Comparison of ENCODE assay signal across 9 cellular contexts in genomic region chr1:177181631-177182291, GRCh38. TPM values are rescaled to one million over a fixed set of nuclear protein-coding genes. Genes with fewer than 3 reads are reported as not detected.
DNase-seq lines count a peak whose midpoint lies in the region; ATAC-seq and TF ChIP-seq lines count a peak whose summit lies in the region.
"Had no signal": no experiment of that assay in that cellular context is flagged by ENCODE, and none has a peak within 500 bp of the region (broad histone marks: within the 10 kb centered on the region; RNA-seq: fewer than 3 reads in every experiment).

No MANE protein-coding gene starts in this region.

- H3K27me3 ChIP-seq in right atrium auricular region: no peaks in the 10 kb centered on the region

- H3K27ac ChIP-seq in right atrium auricular region: no peak overlapping the region

- H3K9me3 ChIP-seq in right atrium auricular region: peaks cover 0 to 7% of the 10 kb centered on the region in 2 donors

- peak overlapping the region in 1 of 2 donors; percentile 15 for H3K4me3 ChIP-seq in right atrium auricular region

- H3K4me3 Mint-ChIP-seq in activated naive CD8-positive, alpha-beta T cell treated with anti-CD3 and anti-CD28 coated beads, Interleukin-2, amount 10 ng/mL, durations not matched to agents 7 days and 5 days: peak overlapping the region; percentile 62

- H3K36me3 Mint-ChIP-seq in activated naive CD8-positive, alpha-beta T cell treated with anti-CD3 and anti-CD28 coated beads, Interleukin-2, amount 10 ng/mL, durations not matched to agents 7 days and 5 days: no peaks in the 10 kb centered on the region

- POLR2A ChIA-PET in activated naive CD8-positive, alpha-beta T cell treated with anti-CD3 and anti-CD28 coated beads, Interleukin-2, amount 10 ng/mL, durations not matched to agents 7 days and 5 days (lab: Charles Lee): no interaction called here

- H3K4me1 ChIP-seq in right atrium auricular region: peaks cover 0 to 8% of the 10 kb centered on the region in 2 donors

- H3K27me3 Mint-ChIP-seq in activated naive CD8-positive, alpha-beta T cell treated with anti-CD3 and anti-CD28 coated beads, Interleukin-2, amount 10 ng/mL, durations not matched to agents 7 days and 5 days: peaks cover 19% of the 10 kb centered on the region

- H3K36me3 ChIP-seq in right atrium auricular region: no peaks in the 10 kb centered on the region

- H3K9me3 Mint-ChIP-seq in activated naive CD8-positive, alpha-beta T cell treated with anti-CD3 and anti-CD28 coated beads, Interleukin-2, amount 10 ng/mL, durations not matched to agents 7 days and 5 days: no peaks in the 10 kb centered on the region

- peak; percentile 69 to 92 for TF ChIP-seq CTCF in right atrium auricular region (IDR thresholded peaks at IDR 0.05)

- no peak overlapping the region for H3K27ac Mint-ChIP-seq in activated naive CD8-positive, alpha-beta T cell treated with anti-CD3 and anti-CD28 coated beads, Interleukin-2, amount 10 ng/mL, durations not matched to agents 7 days and 5 days

- peak; percentile 51 for DNase-seq in EL
- DNase-seq in NCI-H82 treated with DMSO at 0.1 percent for 48 hours (lab: John Stamatoyannopoulos, UW; ENCODE audit: unreplicated experiment): peak; percentile 96
- peak; percentile 64 for DNase-seq in activated naive CD8-positive, alpha-beta T cell treated with anti-CD3 and anti-CD28 coated beads, Interleukin-2, amount 10 ng/mL, durations not matched to agents 7 days and 5 days
- no peak for DNase-seq in right atrium auricular region (ENCODE audit: low spot score)
- DNase-seq in retina: peak; percentile 94
- no peak for DNase-seq in 8988T

- ATAC-seq in GM21367 (IDR thresholded peaks at IDR 0.05; ENCODE audit: unreplicated experiment): peak; percentile 91
- peak; percentile 73 for ATAC-seq in HG03558 (IDR thresholded peaks at IDR 0.05; ENCODE audit: extremely low read depth, unreplicated experiment)
- ATAC-seq in activated naive CD8-positive, alpha-beta T cell treated with anti-CD3 and anti-CD28 coated beads, Interleukin-2, amount 10 ng/mL, durations not matched to agents 7 days and 5 days (ENCODE audit: low read depth): peak; percentile 67

- peaks cover 2% of the 10 kb centered on the region for H3K4me1 Mint-ChIP-seq in activated naive CD8-positive, alpha-beta T cell treated with anti-CD3 and anti-CD28 coated beads, Interleukin-2, amount 10 ng/mL, durations not matched to agents 7 days and 5 days

RNA-seq across cellular contexts. Expression of gene BRINP2, which starts 11.0 kb away (rescaled TPM):
- total RNA-seq in activated naive CD8-positive, alpha-beta T cell treated with anti-CD3 and anti-CD28 coated beads, Interleukin-2, amount 10 ng/mL, durations not matched to agents 7 days and 5 days: not detected
- total RNA-seq in right atrium auricular region: 1 to 10 TPM in 1 of 2 donors, under 1 TPM in 1; 0.96 to 1.1 TPM
- total RNA-seq: glomerular endothelial cell had no signal

RNA-seq across cellular contexts. Expression of gene ASTN1, which starts 17.2 kb away (rescaled TPM):
- total RNA-seq in activated naive CD8-positive, alpha-beta T cell treated with anti-CD3 and anti-CD28 coated beads, Interleukin-2, amount 10 ng/mL, durations not matched to agents 7 days and 5 days: not detected
- 1 to 10 TPM; 1.3 TPM for total RNA-seq in right atrium auricular region
- total RNA-seq: glomerular endothelial cell had no signal

Comparison
In these comparisons a context has a peak if more than half of its experiments do, and no peak if none do; other contexts are left out.
1. DNase-seq: peak in EL (single experiment), NCI-H82 treated with DMSO at 0.1 percent for 48 hours (single experiment), activated naive CD8-positive, alpha-beta T cell treated with anti-CD3 and anti-CD28 coated beads, Interleukin-2, amount 10 ng/mL, durations not matched to agents 7 days and 5 days (single experiment) and retina (single experiment); none in right atrium auricular region (single experiment) and 8988T (single experiment).
2. Peak in every context shown above with its lines, with median percentiles within 50 percentile points of each other: ATAC-seq.